Comparison of ENCODE assay signal across 21 cellular contexts in the genomic region with DNA sequence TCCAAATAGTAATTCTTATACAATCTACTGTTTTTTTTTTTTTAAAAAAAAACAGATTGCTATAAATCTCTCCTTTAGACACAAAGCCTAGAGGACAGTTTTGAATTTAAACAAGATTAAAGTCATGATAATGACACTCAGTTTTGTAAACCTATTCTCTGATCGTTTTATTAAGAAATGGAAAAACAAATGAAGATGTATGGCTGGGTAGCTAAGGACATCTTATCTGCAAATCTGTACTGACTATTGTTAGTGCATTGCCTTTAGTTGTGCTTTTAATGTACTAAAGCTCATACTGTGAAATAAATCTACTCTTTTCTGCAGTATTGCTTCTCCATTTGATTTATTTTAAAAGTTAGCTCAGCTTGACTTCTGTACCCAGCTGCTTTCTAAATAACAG.
DNase-seq lines count a peak whose midpoint lies in the region; ATAC-seq, FAIRE-seq and TF ChIP-seq lines count a peak whose summit lies in the region.
"Had no signal": no experiment of that assay in that cellular context is flagged by ENCODE, and none has a peak within 500 bp of the region (broad histone marks: within the 10 kb centered on the region; RNA-seq: fewer than 3 reads in every experiment).

No MANE protein-coding gene starts in this region.

- H3K9ac ChIP-seq in subcutaneous abdominal adipose tissue (ENCODE audit: low read length in 5 of 5), result no peak overlapping the region
- H3K9ac ChIP-seq: BLaER1 had no signal

- peak overlapping the region; percentile 38 for H3K27ac ChIP-seq in subcutaneous abdominal adipose tissue (ENCODE audit: low read depth, low read length)
- H3K27ac ChIP-seq: 22Rv1, BLaER1 had no signal

- DNase-seq in HEK293T (ENCODE audit: extremely low spot score) (no peak), H7 (no peak), NOMO-1 treated with dmso at 0.1 percent for 144 hours (lab: John Stamatoyannopoulos, UW; ENCODE audit: unreplicated experiment) (no peak)
- DNase-seq: ACHN; BE2C; C1 segment of cervical spinal cord; CD4-positive, alpha-beta memory T cell; CD4-positive, CD25-positive, alpha-beta regulatory T cell; CD8-positive, alpha-beta memory T cell; COR-L47; DMS79 treated with DMSO at 0.1 percent for 48 hours; GF-D8 had no signal

- H3K4me1 ChIP-seq in subcutaneous abdominal adipose tissue (ENCODE audit: control insufficient read depth in 5 of 5, insufficient read depth in 5 of 5, low read length in 5 of 5), result peaks cover 0 to 31% (median 16%) of the 10 kb centered on the region in 5 donors

- CTCF ChIA-PET in HEK293T (lab: Yijun Ruan, JAX), result no interaction called here

- H3K4me3 ChIP-seq in subcutaneous abdominal adipose tissue (ENCODE audit: low read depth in 1 of 5, low read length in 5 of 5) (no peak overlapping the region), H7 (ENCODE audit: insufficient read depth, low read depth, low read length) (no peak overlapping the region)
- H3K4me3 ChIP-seq: BLaER1 had no signal

- POLR2A ChIA-PET in HEK293T (lab: Yijun Ruan, JAX), result no interaction called here

- H3K36me3 ChIP-seq in subcutaneous abdominal adipose tissue (ENCODE audit: control insufficient read depth in 5 of 5, insufficient read depth in 5 of 5, low read length in 5 of 5) (no peaks in the 10 kb centered on the region), H7 (replicated peaks; ENCODE audit: control insufficient read depth, insufficient read depth, low read length) (no peaks in the 10 kb centered on the region)
- H3K36me3 ChIP-seq: BLaER1 had no signal

- no peaks in the 10 kb centered on the region for H3K9me3 ChIP-seq in subcutaneous abdominal adipose tissue (ENCODE audit: control insufficient read depth in 5 of 5, low read length in 5 of 5)
- H3K9me3 ChIP-seq: BE2C, BLaER1 had no signal

- no peak for ATAC-seq in GM19324 (IDR thresholded peaks at IDR 0.05; ENCODE audit: low FRiP score, unreplicated experiment)

- H3K27me3 ChIP-seq in subcutaneous abdominal adipose tissue (ENCODE audit: control insufficient read depth in 5 of 5, insufficient read depth in 4 of 5, low read length in 5 of 5) (no peaks in the 10 kb centered on the region), H7 (ENCODE audit: control insufficient read depth, insufficient read depth, low read length) (peaks cover 12% of the 10 kb centered on the region)
- H3K27me3 ChIP-seq: BE2C, BLaER1 had no signal

- FAIRE-seq in A204.1 (lab: Jason Lieb, UNC), result peak; percentile 99
- FAIRE-seq in colon (lab: Jason Lieb, UNC), result peak; percentile 10
- FAIRE-seq: G401.6, GM12891, GM19239 had no signal

TF ChIP-seq in HEK293T, 16 proteins besides CTCF, POLR2A, EP300 and RAD21:
- TF ChIP-seq FOXA1 (IDR thresholded peaks at IDR 0.05) (no peak), ARNT (IDR thresholded peaks at IDR 0.05) (no peak), SP1 (IDR thresholded peaks at IDR 0.05) (no peak), FOXM1 (IDR thresholded peaks at IDR 0.05; ENCODE audit: borderline replicate concordance) (no peak), CTBP1 (IDR thresholded peaks at IDR 0.05; ENCODE audit: borderline replicate concordance) (peak; percentile 48; the same call in 1 of the 2 replicates), TARDBP (IDR thresholded peaks at IDR 0.05) (no peak), SUZ12 (IDR thresholded peaks at IDR 0.05) (no peak), ZNF384 (IDR thresholded peaks at IDR 0.05) (peak; percentile 68; the same call in 1 of the 2 replicates)
- TF ChIP-seq, protein P1, sequence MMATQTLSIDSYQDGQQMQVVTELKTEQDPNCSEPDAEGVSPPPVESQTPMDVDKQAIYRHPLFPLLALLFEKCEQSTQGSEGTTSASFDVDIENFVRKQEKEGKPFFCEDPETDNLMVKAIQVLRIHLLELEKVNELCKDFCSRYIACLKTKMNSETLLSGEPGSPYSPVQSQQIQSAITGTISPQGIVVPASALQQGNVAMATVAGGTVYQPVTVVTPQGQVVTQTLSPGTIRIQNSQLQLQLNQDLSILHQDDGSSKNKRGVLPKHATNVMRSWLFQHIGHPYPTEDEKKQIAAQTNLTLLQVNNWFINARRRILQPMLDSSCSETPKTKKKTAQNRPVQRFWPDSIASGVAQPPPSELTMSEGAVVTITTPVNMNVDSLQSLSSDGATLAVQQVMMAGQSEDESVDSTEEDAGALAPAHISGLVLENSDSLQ (IDR thresholded peaks at IDR 0.05), result peak; percentile 84
TF ChIP-seq in HEK293T: peak in this region for 3.
